ENCODE assay signal across 2 cellular contexts in the genomic region with DNA sequence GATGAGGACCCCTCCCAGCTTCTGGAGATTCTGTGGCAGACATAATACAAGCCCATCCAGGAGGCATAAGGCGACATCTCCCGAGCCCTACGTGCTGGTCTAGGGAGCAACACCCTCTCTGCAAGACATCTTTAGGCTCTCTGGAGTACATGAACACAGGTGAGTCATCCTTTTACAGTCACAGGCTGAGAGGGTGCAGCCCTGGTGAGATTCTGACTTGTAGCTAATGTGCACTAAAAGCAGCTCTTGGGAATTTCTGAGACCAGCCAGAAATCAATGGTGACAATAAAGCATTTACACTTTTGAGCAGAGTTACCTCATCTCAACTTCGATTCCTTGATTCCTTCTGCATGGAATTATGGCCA.
TF ChIP-seq lines count a peak whose summit lies in the region.

No MANE protein-coding gene starts in this region.

TF ChIP-seq in IMR-90, 13 proteins besides CTCF, POLR2A, EP300 and RAD21:
- TF ChIP-seq, protein P1, sequence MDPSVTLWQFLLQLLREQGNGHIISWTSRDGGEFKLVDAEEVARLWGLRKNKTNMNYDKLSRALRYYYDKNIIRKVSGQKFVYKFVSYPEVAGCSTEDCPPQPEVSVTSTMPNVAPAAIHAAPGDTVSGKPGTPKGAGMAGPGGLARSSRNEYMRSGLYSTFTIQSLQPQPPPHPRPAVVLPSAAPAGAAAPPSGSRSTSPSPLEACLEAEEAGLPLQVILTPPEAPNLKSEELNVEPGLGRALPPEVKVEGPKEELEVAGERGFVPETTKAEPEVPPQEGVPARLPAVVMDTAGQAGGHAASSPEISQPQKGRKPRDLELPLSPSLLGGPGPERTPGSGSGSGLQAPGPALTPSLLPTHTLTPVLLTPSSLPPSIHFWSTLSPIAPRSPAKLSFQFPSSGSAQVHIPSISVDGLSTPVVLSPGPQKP (IDR thresholded peaks at IDR 0.05; ENCODE audit: borderline replicate concordance, low read depth, low read length): no peak
- 0 out of 2 replicates have a peak, but pooled peaks have one; percentile 32 for TF ChIP-seq FOS (IDR thresholded peaks at IDR 0.05; ENCODE audit: low read depth, low read length)

TF ChIP-seq in H1, 55 proteins besides CTCF, POLR2A, EP300 and RAD21:
- TF ChIP-seq SIN3A (conservative IDR thresholded peaks at IDR 0.05 in 1 of 2, IDR thresholded peaks at IDR 0.05 in 1 of 2; ENCODE audit: low read depth in 1 of 2, low read length in 2 of 2) (no peak), KDM5A (IDR thresholded peaks at IDR 0.05; ENCODE audit: low read length) (no peak), EGR1 (IDR thresholded peaks at IDR 0.05; ENCODE audit: borderline replicate concordance, low read depth, low read length) (no peak), ASH2L (IDR thresholded peaks at IDR 0.05; ENCODE audit: low read length) (no peak), KDM1A (IDR thresholded peaks at IDR 0.05; ENCODE audit: borderline replicate concordance, low read length) (no peak), TAF1 (IDR thresholded peaks at IDR 0.05; ENCODE audit: low read depth, low read length) (no peak), TEAD4 (IDR thresholded peaks at IDR 0.05; ENCODE audit: low read depth, low read length) (no peak), CREB1 (IDR thresholded peaks at IDR 0.05) (no peak), MAFK (IDR thresholded peaks at IDR 0.05; ENCODE audit: low read depth, low read length) (no peak)
- TF ChIP-seq, protein P2, sequence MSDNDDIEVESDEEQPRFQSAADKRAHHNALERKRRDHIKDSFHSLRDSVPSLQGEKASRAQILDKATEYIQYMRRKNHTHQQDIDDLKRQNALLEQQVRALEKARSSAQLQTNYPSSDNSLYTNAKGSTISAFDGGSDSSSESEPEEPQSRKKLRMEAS (IDR thresholded peaks at IDR 0.05): no peak
- TF ChIP-seq, protein P3, sequence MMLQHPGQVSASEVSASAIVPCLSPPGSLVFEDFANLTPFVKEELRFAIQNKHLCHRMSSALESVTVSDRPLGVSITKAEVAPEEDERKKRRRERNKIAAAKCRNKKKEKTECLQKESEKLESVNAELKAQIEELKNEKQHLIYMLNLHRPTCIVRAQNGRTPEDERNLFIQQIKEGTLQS (IDR thresholded peaks at IDR 0.05; ENCODE audit: insufficient read depth, low read depth, low read length): no peak
